Comparison of ENCODE assay signal across 8 cellular contexts in the genomic region with DNA sequence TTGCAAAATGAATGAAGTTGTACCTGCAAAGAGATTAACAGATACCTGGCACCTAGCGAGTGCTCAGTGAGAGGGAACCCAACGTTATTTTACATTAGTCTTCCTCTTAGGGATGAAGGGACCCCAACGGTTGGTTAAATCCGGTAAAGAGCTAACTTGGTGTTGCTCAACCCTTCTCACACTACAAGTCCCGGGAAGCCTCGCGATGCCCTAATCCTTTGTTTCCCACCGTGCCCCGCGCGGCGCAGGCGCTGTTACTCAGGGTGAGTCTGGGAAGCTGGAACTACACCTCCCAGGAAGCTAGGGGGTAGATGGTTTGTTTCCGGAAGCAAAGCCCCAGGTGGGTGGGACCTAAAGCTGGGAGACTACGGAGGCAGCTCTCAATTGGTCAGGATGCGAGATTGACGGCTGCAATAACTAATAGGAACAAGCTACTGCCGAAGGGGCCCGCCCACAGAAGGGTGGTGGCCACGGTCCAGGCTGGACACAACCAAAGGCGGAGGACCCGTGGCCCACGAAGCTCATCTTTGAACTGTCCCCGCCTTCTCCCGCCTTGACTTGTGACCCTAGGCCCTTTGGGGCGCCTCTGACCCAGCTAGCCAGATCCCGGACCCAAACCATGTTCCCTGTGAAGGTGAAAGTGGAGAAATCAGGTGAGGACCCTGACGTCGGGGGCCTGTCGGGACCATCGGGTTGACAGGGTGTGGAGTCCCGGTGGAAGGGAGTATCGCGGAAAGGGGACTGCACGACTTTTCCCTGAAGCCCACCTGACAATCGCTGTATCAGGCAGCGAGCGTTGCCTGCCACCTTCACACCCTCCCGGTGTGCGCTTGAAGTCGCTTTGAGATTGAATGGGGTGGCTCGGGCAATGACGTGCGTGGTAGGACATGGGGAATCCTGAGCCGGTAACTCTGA. TPM values are rescaled to one million over a fixed set of nuclear protein-coding genes. Genes with fewer than 3 reads are reported as not detected.
DNase-seq lines count a peak whose midpoint lies in the region; ATAC-seq and TF ChIP-seq lines count a peak whose summit lies in the region.

A gene with protein sequence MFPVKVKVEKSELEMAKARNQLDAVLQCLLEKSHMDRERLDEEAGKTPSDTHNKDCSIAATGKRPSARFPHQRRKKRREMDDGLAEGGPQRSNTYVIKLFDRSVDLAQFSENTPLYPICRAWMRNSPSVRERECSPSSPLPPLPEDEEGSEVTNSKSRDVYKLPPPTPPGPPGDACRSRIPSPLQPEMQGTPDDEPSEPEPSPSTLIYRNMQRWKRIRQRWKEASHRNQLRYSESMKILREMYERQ (plus strand): TSS at position 471 of the 915 bp plus-strand sequence. CDS start 149 bp downstream, at position 620.

- H3K4me2 ChIP-seq in smooth muscle cell = peak within 1 kb of the TSS; percentile 95

- DNase-seq in AG04449 (ENCODE audit: low read depth, low spot score) (peak; percentile 98), NCI-H2227 treated with DMSO at 0.1 percent for 48 hours (lab: John Stamatoyannopoulos, UW) (peak; percentile 100), cardiac fibroblast (ENCODE audit: low read depth in 2 of 2) (peak; percentile 100), iPS-NIHi7 (ENCODE audit: extremely low spot score) (peak; percentile 88), smooth muscle cell (lab: John Stamatoyannopoulos, UW; ENCODE audit: unreplicated experiment) (peak; percentile 93)

- peaks cover 46% of the 10 kb centered on the region for H3K79me2 ChIP-seq in smooth muscle cell (ENCODE audit: low read depth)

- H4K20me1 ChIP-seq in smooth muscle cell (ENCODE audit: low read depth) = peaks cover 4% of the 10 kb centered on the region

- POLR2A ChIA-PET in AG04449 (lab: Yijun Ruan, JAX) = interaction anchor here (0.8 to 1.3 kb wide), 6 partner anchors 8 to 100 kb away, joined by 3 to 14 read pairs (median 4); a partner anchor contains a TSS

- CTCF ChIA-PET in AG04449 (lab: Yijun Ruan, JAX) = interaction anchor here (0.8 to 1.6 kb wide), 5 partner anchors 8 to 183 kb away, joined by 3 to 5 read pairs (median 3); no protein-coding TSS in a partner anchor

- ATAC-seq in GM18907 (IDR thresholded peaks at IDR 0.05; ENCODE audit: unreplicated experiment) (peak; percentile 69), HG03159 (IDR thresholded peaks at IDR 0.05; ENCODE audit: unreplicated experiment) (peak; percentile 61)

- H3K27ac ChIP-seq in smooth muscle cell (ENCODE audit: low read depth) = peak within 1 kb of the TSS; percentile 60

- H2AFZ ChIP-seq in smooth muscle cell (ENCODE audit: low read depth) = no peak within 1 kb of the TSS

- peak within 1 kb of the TSS; percentile 100 for H3K4me3 ChIP-seq in AG04449 (ENCODE audit: low read depth, low read length)
- peak within 1 kb of the TSS; percentile 85 for H3K4me3 ChIP-seq in WI38 (ENCODE audit: low read depth, low read length)
- peak within 1 kb of the TSS; percentile 98 to 99 for H3K4me3 ChIP-seq in cardiac fibroblast (replicated peaks in 1 of 2; ENCODE audit: low read depth in 2 of 2, low read length in 2 of 2)
- H3K4me3 ChIP-seq in smooth muscle cell = peak within 1 kb of the TSS; percentile 92

- no peaks in the 10 kb centered on the region for H3K27me3 ChIP-seq in smooth muscle cell (ENCODE audit: low read depth)

- H3F3A ChIP-seq in smooth muscle cell (ENCODE audit: low read depth) = no peaks in the 10 kb centered on the region

- H3K9me3 ChIP-seq in smooth muscle cell (replicated peaks; ENCODE audit: low read depth) = no peaks in the 10 kb centered on the region

- no peaks in the 10 kb centered on the region for H3K36me3 ChIP-seq in smooth muscle cell (ENCODE audit: low read depth)

- WGBS in smooth muscle cell (ENCODE audit: low lambda C conversion rate) = under 1% methylated on average over 45 of the region's 45 CpGs

- no peak for TF ChIP-seq CTCF in AG04449 (IDR thresholded peaks at IDR 0.05; ENCODE audit: insufficient read depth, low read length, missing control alignments)
- TF ChIP-seq CTCF in WI38 (IDR thresholded peaks at IDR 0.05; ENCODE audit: low read depth, low read length) = no peak
- no peak for TF ChIP-seq CTCF in cardiac fibroblast (IDR thresholded peaks at IDR 0.05; ENCODE audit: low read depth, low read length)
- TF ChIP-seq CTCF in smooth muscle cell (IDR thresholded peaks at IDR 0.05; ENCODE audit: borderline replicate concordance, insufficient read depth, poor library complexity, severe bottlenecking) = no peak

- H3K4me1 ChIP-seq in smooth muscle cell (ENCODE audit: low read depth) = peaks cover 9% of the 10 kb centered on the region

- peak within 1 kb of the TSS; percentile 93 for H3K9ac ChIP-seq in smooth muscle cell (ENCODE audit: low read depth)

RNA-seq across cellular contexts. Expression of the gene that starts here (rescaled TPM):
- total RNA-seq in smooth muscle cell = 17.8 and 20.3 TPM in 2 replicates
- 16.4 and 24.2 TPM in 2 replicates for polyA plus RNA-seq in smooth muscle cell

Comparison
In these comparisons a context has a peak if more than half of its experiments do, and no peak if none do; other contexts are left out.
1. Peak in every context shown above with its lines: DNase-seq, ATAC-seq, H3K4me3 ChIP-seq and H3K27ac ChIP-seq.